In genomic region chr17:6444573-6445335, GRCh38 we compare ENCODE assay signal across 1 cellular context.
TF ChIP-seq lines count a peak whose summit lies in the region.

No MANE protein-coding gene starts in this region.

TF ChIP-seq in H1, 55 proteins besides CTCF, POLR2A, EP300 and RAD21 (continued from another document):
- TF ChIP-seq, protein P1, sequence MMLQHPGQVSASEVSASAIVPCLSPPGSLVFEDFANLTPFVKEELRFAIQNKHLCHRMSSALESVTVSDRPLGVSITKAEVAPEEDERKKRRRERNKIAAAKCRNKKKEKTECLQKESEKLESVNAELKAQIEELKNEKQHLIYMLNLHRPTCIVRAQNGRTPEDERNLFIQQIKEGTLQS (IDR thresholded peaks at IDR 0.05; ENCODE audit: insufficient read depth, low read depth, low read length): no peak
- TF ChIP-seq RFX5 (IDR thresholded peaks at IDR 0.05; ENCODE audit: borderline replicate concordance, low read depth, low read length) (no peak), RXRA (IDR thresholded peaks at IDR 0.05; ENCODE audit: insufficient read depth, low read depth, low read length) (no peak), FOSL1 (IDR thresholded peaks at IDR 0.05; ENCODE audit: insufficient read depth, low read depth, low read length) (no peak), JUND (IDR thresholded peaks at IDR 0.05; ENCODE audit: low read length) (no peak), SIX5 (IDR thresholded peaks at IDR 0.05; ENCODE audit: low read depth, low read length) (no peak), POU5F1 (IDR thresholded peaks at IDR 0.05; ENCODE audit: low read depth, low read length) (no peak), TCF12 (IDR thresholded peaks at IDR 0.05; ENCODE audit: low read depth, low read length) (no peak), TBP (IDR thresholded peaks at IDR 0.05; ENCODE audit: low read depth, low read length) (no peak)
